Comparison of ENCODE assay signal across 15 cellular contexts in genomic region chr3:123092243-123092642, GRCh38. TPM values are rescaled to one million over a fixed set of nuclear protein-coding genes. Genes with fewer than 3 reads are reported as not detected.
A peak's percentile ranks its signal among the peaks of the same experiment; 100 is the strongest.
DNase-seq lines count a peak whose midpoint lies in the region; ATAC-seq and TF ChIP-seq lines count a peak whose summit lies in the region.
"Had no signal": no experiment of that assay in that cellular context is flagged by ENCODE, and none has a peak within 500 bp of the region (broad histone marks: within the 10 kb centered on the region; RNA-seq: fewer than 3 reads in every experiment).

No MANE protein-coding gene starts in this region.

- TF ChIP-seq POLR2A in breast epithelium (IDR thresholded peaks at IDR 0.05): no peak

- TF ChIP-seq CTCF in MCF 10A (IDR thresholded peaks at IDR 0.05; ENCODE audit: unreplicated experiment) (no peak), breast epithelium (IDR thresholded peaks at IDR 0.05) (no peak), nephron progenitor cell (IDR thresholded peaks at IDR 0.05) (no peak)

- peak overlapping the region; percentile 11 for H2BK15ac ChIP-seq in neuronal stem cell (ENCODE audit: low read length)

- no peak overlapping the region for H2BK12ac ChIP-seq in neuronal stem cell (ENCODE audit: low read length)

- H3K27me3 ChIP-seq in breast epithelium (no peaks in the 10 kb centered on the region), neuronal stem cell (ENCODE audit: control insufficient read depth in 3 of 3, insufficient read depth in 3 of 3, low read depth in 1 of 3, low read length in 3 of 3) (no peaks in the 10 kb centered on the region)

- intact Hi-C loops in MCF 10A (cut with micrococcal nuclease): no loop called here
- intact Hi-C loops in breast epithelium (cut with DNase I; ENCODE audit: low total_unique reads): no loop called here

- no peaks in the 10 kb centered on the region for H3K27me3 Mint-ChIP-seq in MCF 10A (ENCODE audit: insufficient read depth, unreplicated experiment)
- H3K27me3 Mint-ChIP-seq in nephron progenitor cell (ENCODE audit: low read depth, poor library complexity): peaks cover 6% of the 10 kb centered on the region
- H3K27me3 Mint-ChIP-seq: CD4-positive, alpha-beta T cell had no signal

- no peaks in the 10 kb centered on the region for H3K36me3 ChIP-seq in breast epithelium
- peaks cover 0 to 63% of the 10 kb centered on the region in 2 donors for H3K36me3 ChIP-seq in neuronal stem cell (replicated peaks in 1 of 2; ENCODE audit: control insufficient read depth in 2 of 2, insufficient read depth in 2 of 2, low read length in 2 of 2)

- H3K4me3 ChIP-seq in breast epithelium (no peak overlapping the region), neuronal stem cell (ENCODE audit: low read length in 2 of 2) (no peak overlapping the region)
- H3K4me3 ChIP-seq: GM23248 had no signal

- no peak overlapping the region for H3K18ac ChIP-seq in neuronal stem cell (ENCODE audit: low read length)

- H3K9me3 Mint-ChIP-seq in MCF 10A (ENCODE audit: unreplicated experiment): no peaks in the 10 kb centered on the region
- H3K9me3 Mint-ChIP-seq in nephron progenitor cell: no peaks in the 10 kb centered on the region
- H3K9me3 Mint-ChIP-seq: CD4-positive, alpha-beta T cell had no signal

- H3K27ac Mint-ChIP-seq in MCF 10A (ENCODE audit: low read depth, unreplicated experiment): peak overlapping the region; percentile 37
- H3K27ac Mint-ChIP-seq in nephron progenitor cell: no peak overlapping the region

- H3K27ac ChIP-seq in breast epithelium: no peak overlapping the region
- H3K27ac ChIP-seq in neuronal stem cell (replicated peaks; ENCODE audit: low read length): no peak overlapping the region
- H3K27ac ChIP-seq: GM23248 had no signal

- no peak overlapping the region for H2BK120ac ChIP-seq in neuronal stem cell (ENCODE audit: low read depth, low read length)

- no peaks in the 10 kb centered on the region for H3K4me1 ChIP-seq in breast epithelium
- H3K4me1 ChIP-seq in neuronal stem cell (ENCODE audit: control insufficient read depth in 2 of 2, insufficient read depth in 1 of 2, low read depth in 1 of 2, low read length in 2 of 2): peaks cover 23 to 41% of the 10 kb centered on the region in 2 donors

- BruUV-seq in MCF 10A (replicated peaks; lab: Mats Ljungman, UMichigan): no TSS peak

- no peak overlapping the region for H2AFZ ChIP-seq in neuronal stem cell (ENCODE audit: low read length)
- H2AFZ ChIP-seq: GM23248 had no signal

- no peaks in the 10 kb centered on the region for H3K79me1 ChIP-seq in neuronal stem cell (ENCODE audit: low read depth, low read length)

- no peaks in the 10 kb centered on the region for H3K9me3 ChIP-seq in breast epithelium
- H3K9me3 ChIP-seq in neuronal stem cell (replicated peaks in 1 of 2; ENCODE audit: control insufficient read depth in 2 of 2, insufficient read depth in 1 of 2, low read depth in 1 of 2, low read length in 2 of 2): no peaks in the 10 kb centered on the region

- POLR2A ChIA-PET in MCF 10A (lab: Yijun Ruan, JAX): interaction anchor here (0.6 kb wide), 1 partner anchor 12 kb away, joined by 3 read pairs; no protein-coding TSS in a partner anchor

- ATAC-seq in HG02623 (IDR thresholded peaks at IDR 0.05; ENCODE audit: unreplicated experiment) (no peak), HG03521 (IDR thresholded peaks at IDR 0.05; ENCODE audit: unreplicated experiment) (no peak)
- no peak for ATAC-seq in stimulated activated naive CD8-positive, alpha-beta T cell treated with anti-CD3 and anti-CD28 coated beads, Interleukin-15, Interleukin-2, amounts not matched to agents 100 U/mL and 50 U/mL, for 24 hours
- ATAC-seq: HCT116 had no signal

- H3K4me1 Mint-ChIP-seq in MCF 10A (ENCODE audit: insufficient read depth, unreplicated experiment): no peaks in the 10 kb centered on the region
- H3K4me1 Mint-ChIP-seq in nephron progenitor cell: peaks cover 37% of the 10 kb centered on the region

- DNase-seq in MCF 10A (ENCODE audit: unreplicated experiment): no peak
- DNase-seq in breast epithelium (ENCODE audit: low spot score in 2 of 2): no peak
- peak; percentile 33 for DNase-seq in islet precursor cell
- DNase-seq in neuronal stem cell (ENCODE audit: low spot score): no peak
- no peak for DNase-seq in nephron progenitor cell
- no peak for DNase-seq in stimulated activated naive CD8-positive, alpha-beta T cell treated with anti-CD3 and anti-CD28 coated beads, Interleukin-15, Interleukin-2, amounts not matched to agents 100 U/mL and 50 U/mL, for 24 hours
- DNase-seq: ACHN, C1 segment of cervical spinal cord, Calu3, DMS 273 treated with DMSO at 0.1 percent for 48 hours, GM23248 had no signal

- no peak overlapping the region for H3K4me3 Mint-ChIP-seq in MCF 10A (ENCODE audit: unreplicated experiment)
- no peak overlapping the region for H3K4me3 Mint-ChIP-seq in nephron progenitor cell
- H3K4me3 Mint-ChIP-seq: CD4-positive, alpha-beta T cell had no signal

- H2BK5ac ChIP-seq in neuronal stem cell (ENCODE audit: low read length): no peak overlapping the region

- H3K9ac ChIP-seq in neuronal stem cell (ENCODE audit: low read depth, low read length, poor library complexity): no peak overlapping the region
- H3K9ac ChIP-seq: GM23248 had no signal

- H4K8ac ChIP-seq in neuronal stem cell (ENCODE audit: low read depth, low read length): no peak overlapping the region

- H3K14ac ChIP-seq in neuronal stem cell (ENCODE audit: low read length): no peak overlapping the region

- H4K91ac ChIP-seq in neuronal stem cell (ENCODE audit: low read depth, low read length, poor library complexity): no peak overlapping the region

- CTCF ChIA-PET in MCF 10A (lab: Yijun Ruan, JAX): no interaction called here

- no peak overlapping the region for H3K23ac ChIP-seq in neuronal stem cell (ENCODE audit: low read depth, low read length, poor library complexity)

- WGBS in neuronal stem cell (ENCODE audit: extremely low coverage in 2 of 2, insufficient read length in 2 of 2, insufficient replicate concordance in 1 of 2), 2 donors: no CpG with 5 or more reads among the region's 3 CpGs

- H3K36me3 Mint-ChIP-seq in MCF 10A (ENCODE audit: insufficient read depth, unreplicated experiment): peaks cover 37% of the 10 kb centered on the region
- H3K36me3 Mint-ChIP-seq in nephron progenitor cell (ENCODE audit: low read depth): peaks cover 4% of the 10 kb centered on the region

- H3K4me2 ChIP-seq in neuronal stem cell (ENCODE audit: insufficient read depth, low read length, poor library complexity, severe bottlenecking): no peak overlapping the region

- H2AK5ac ChIP-seq in neuronal stem cell (ENCODE audit: low read depth, low read length): peak overlapping the region; percentile 64

- no peak overlapping the region for H3K4ac ChIP-seq in neuronal stem cell (ENCODE audit: low read length)

RNA-seq across cellular contexts. Expression of gene PDIA5, which starts 25.4 kb away (rescaled TPM):
- total RNA-seq in MCF 10A (2022) (42.7 and 47.7 TPM in 2 replicates), breast epithelium (10 to 100 TPM; 10.7 to 26.5 (median 11.0) TPM)
- 5.9 TPM for polyA plus RNA-seq in neuronal stem cell (2013, experiment 1 of 2)
- polyA plus RNA-seq in neuronal stem cell (2013, experiment 2 of 2): 6.0 TPM
